26 cellular contexts compared by ENCODE assay signal in the genomic region with DNA sequence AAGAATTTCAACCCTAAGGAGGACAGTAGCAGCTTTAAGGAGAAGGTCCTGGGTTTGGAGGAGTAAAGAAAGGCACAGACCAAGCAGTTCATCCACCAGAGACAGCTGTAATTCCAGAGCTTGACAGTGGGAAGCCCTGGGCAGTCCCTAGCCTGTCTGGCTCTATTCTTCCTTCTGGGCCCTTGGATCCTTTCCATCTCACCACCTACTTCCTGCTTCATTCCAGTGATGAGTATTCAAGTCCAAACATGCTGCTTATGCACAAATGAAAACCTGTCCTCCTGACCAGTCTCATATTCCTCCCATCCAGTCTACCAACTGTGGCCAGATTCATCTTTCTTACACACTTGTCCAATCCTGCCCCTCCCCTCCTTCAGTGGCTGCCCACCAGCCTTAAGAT.
DNase-seq lines count a peak whose midpoint lies in the region; ATAC-seq, FAIRE-seq and TF ChIP-seq lines count a peak whose summit lies in the region.
"Had no signal": no experiment of that assay in that cellular context is flagged by ENCODE, and none has a peak within 500 bp of the region (broad histone marks: within the 10 kb centered on the region; RNA-seq: fewer than 3 reads in every experiment).

No MANE protein-coding gene starts in this region.

- H3K4me3 ChIP-seq in breast epithelium (no peak overlapping the region), astrocyte (ENCODE audit: insufficient read depth, low read depth, low read length) (no peak overlapping the region), foreskin fibroblast (ENCODE audit: low read depth in 1 of 2, low read length in 2 of 2) (no peak overlapping the region)
- H3K4me3 ChIP-seq: BLaER1, right lobe of liver had no signal

- FAIRE-seq in astrocyte (lab: Jason Lieb, UNC), result peak; percentile 59

- H4K20me1 ChIP-seq in astrocyte (ENCODE audit: insufficient read depth, low read length), result no peaks in the 10 kb centered on the region
- H4K20me1 ChIP-seq: BLaER1 had no signal

- H2AFZ ChIP-seq in astrocyte (ENCODE audit: low read depth, low read length), result no peak overlapping the region

- TF ChIP-seq CTCF in MCF 10A (IDR thresholded peaks at IDR 0.05; ENCODE audit: unreplicated experiment) (no peak), breast epithelium (IDR thresholded peaks at IDR 0.05) (no peak), astrocyte (IDR thresholded peaks at IDR 0.05; ENCODE audit: insufficient read depth, low read depth, low read length) (no peak), foreskin fibroblast (IDR thresholded peaks at IDR 0.05; ENCODE audit: low read depth, low read length) (no peak)

- H3K4me3 Mint-ChIP-seq in MCF 10A (ENCODE audit: unreplicated experiment), result no peak overlapping the region
- no peak overlapping the region for H3K4me3 Mint-ChIP-seq in astrocyte (ENCODE audit: unreplicated experiment)
- H3K4me3 Mint-ChIP-seq in activated CD4-positive, alpha-beta T cell treated with anti-CD3 and anti-CD28 coated beads, Interleukin-2, amount 10 ng/mL, durations not matched to agents 7 days and 5 days, result no peak overlapping the region
- H3K4me3 Mint-ChIP-seq: activated T-cell treated with anti-CD3 and anti-CD28 coated beads, Interleukin-2, amount 50 U/mL, for 24 hours; naive thymus-derived CD8-positive, alpha-beta T cell had no signal

- DNase-seq in MCF 10A (ENCODE audit: unreplicated experiment) (peak; percentile 71), breast epithelium (ENCODE audit: low spot score in 2 of 2) (no peak), astrocyte (ENCODE audit: low read depth) (no peak), foreskin fibroblast (peak; percentile 12 to 36), iPS-NIHi11 (ENCODE audit: low spot score) (no peak)
- DNase-seq in activated CD4-positive, alpha-beta T cell treated with anti-CD3 and anti-CD28 coated beads, Interleukin-2, amount 10 ng/mL, durations not matched to agents 7 days and 5 days, result no peak
- no peak for DNase-seq in stimulated activated CD4-positive, alpha-beta T cell treated with anti-CD3 and anti-CD28 coated beads, Interleukin-12 subunit alpha, Interleukin-12 subunit beta, amount 100 ng/mL, for 4 hours
- DNase-seq: activated CD4-positive, CD25-positive, alpha-beta regulatory T cell treated with anti-CD3 and anti-CD28 coated beads, Interleukin-2, amount 50 U/mL, for 72 hours; activated naive CD4-positive, alpha-beta T cell treated with Interleukin-2 at 50 U/mL for 16 hours; activated T-cell treated with anti-CD3 and anti-CD28 coated beads, Interleukin-2, amount 50 U/mL, for 24 hours; amniotic stem cell; cerebellar nuclear complex; COR-L47; glutamatergic neuron; HCEC 1CT; KBM-7; left cardiac atrium; naive thymus-derived CD8-positive, alpha-beta T cell; NCI-H146; NCI-H2171; right lobe of liver; stimulated activated CD8-positive, alpha-beta memory T cell treated with anti-CD3 and anti-CD28 coated beads, Interleukin-4, amount 100 ng/mL, for 48 hours; trophoblast cell had no signal

- no peaks in the 10 kb centered on the region for H3K9me3 ChIP-seq in breast epithelium
- H3K9me3 ChIP-seq in astrocyte (ENCODE audit: insufficient read depth, low read depth, low read length), result no peaks in the 10 kb centered on the region
- H3K9me3 ChIP-seq: BLaER1, right lobe of liver had no signal

- ATAC-seq in GM19023 (IDR thresholded peaks at IDR 0.05; ENCODE audit: unreplicated experiment), result no peak
- ATAC-seq: left cardiac atrium; naive thymus-derived CD8-positive, alpha-beta T cell; Right ventricle myocardium inferior had no signal

- peak overlapping the region; percentile 7 for H3K27ac Mint-ChIP-seq in MCF 10A (ENCODE audit: low read depth, unreplicated experiment)
- no peak overlapping the region for H3K27ac Mint-ChIP-seq in astrocyte (ENCODE audit: unreplicated experiment)
- H3K27ac Mint-ChIP-seq in activated CD4-positive, alpha-beta T cell treated with anti-CD3 and anti-CD28 coated beads, Interleukin-2, amount 10 ng/mL, durations not matched to agents 7 days and 5 days, result no peak overlapping the region
- H3K27ac Mint-ChIP-seq: activated T-cell treated with anti-CD3 and anti-CD28 coated beads, Interleukin-2, amount 50 U/mL, for 24 hours; naive thymus-derived CD8-positive, alpha-beta T cell had no signal

- H3K27me3 ChIP-seq in breast epithelium (no peaks in the 10 kb centered on the region), astrocyte (ENCODE audit: insufficient read depth, low read length) (no peaks in the 10 kb centered on the region)
- H3K27me3 ChIP-seq: BLaER1, right lobe of liver had no signal

- H3K4me2 ChIP-seq in astrocyte (ENCODE audit: low read length), result no peak overlapping the region
- H3K4me2 ChIP-seq: BLaER1 had no signal

- no peaks in the 10 kb centered on the region for H3K79me2 ChIP-seq in astrocyte (ENCODE audit: insufficient read depth, low read length)

- no peak for TF ChIP-seq POLR2A in breast epithelium (IDR thresholded peaks at IDR 0.05)

- CTCF ChIA-PET in MCF 10A (lab: Yijun Ruan, JAX), result no interaction called here
- CTCF ChIA-PET in activated CD4-positive, alpha-beta T cell treated with anti-CD3 and anti-CD28 coated beads, Interleukin-2, amount 10 ng/mL, durations not matched to agents 7 days and 5 days (lab: Charles Lee), result no interaction called here

- H3K4me1 ChIP-seq in breast epithelium (no peaks in the 10 kb centered on the region), astrocyte (ENCODE audit: insufficient read depth, low read length) (no peaks in the 10 kb centered on the region)
- H3K4me1 ChIP-seq: BLaER1, right lobe of liver had no signal

- POLR2A ChIA-PET in MCF 10A (lab: Yijun Ruan, JAX), result no interaction called here
- POLR2A ChIA-PET in activated CD4-positive, alpha-beta T cell treated with anti-CD3 and anti-CD28 coated beads, Interleukin-2, amount 10 ng/mL, durations not matched to agents 7 days and 5 days (lab: Charles Lee), result no interaction called here

- peaks cover 8% of the 10 kb centered on the region for H3K9me3 Mint-ChIP-seq in MCF 10A (ENCODE audit: unreplicated experiment)
- no peaks in the 10 kb centered on the region for H3K9me3 Mint-ChIP-seq in astrocyte (ENCODE audit: unreplicated experiment)
- no peaks in the 10 kb centered on the region for H3K9me3 Mint-ChIP-seq in activated CD4-positive, alpha-beta T cell treated with anti-CD3 and anti-CD28 coated beads, Interleukin-2, amount 10 ng/mL, durations not matched to agents 7 days and 5 days

- BruUV-seq in MCF 10A (replicated peaks; lab: Mats Ljungman, UMichigan), result no TSS peak

- intact Hi-C loops in MCF 10A (cut with micrococcal nuclease), result no loop called here
- intact Hi-C loops in breast epithelium (cut with DNase I; ENCODE audit: low total_unique reads), result no loop called here

- H3K9ac ChIP-seq in astrocyte (ENCODE audit: low read length), result no peak overlapping the region
- H3K9ac ChIP-seq: BLaER1 had no signal

- H3K27me3 Mint-ChIP-seq in MCF 10A (ENCODE audit: insufficient read depth, unreplicated experiment), result no peaks in the 10 kb centered on the region
- no peaks in the 10 kb centered on the region for H3K27me3 Mint-ChIP-seq in astrocyte (ENCODE audit: low read depth, unreplicated experiment)
- H3K27me3 Mint-ChIP-seq in activated CD4-positive, alpha-beta T cell treated with anti-CD3 and anti-CD28 coated beads, Interleukin-2, amount 10 ng/mL, durations not matched to agents 7 days and 5 days, result no peaks in the 10 kb centered on the region
- H3K27me3 Mint-ChIP-seq: activated T-cell treated with anti-CD3 and anti-CD28 coated beads, Interleukin-2, amount 50 U/mL, for 24 hours; naive thymus-derived CD8-positive, alpha-beta T cell had no signal

- H3K4me1 Mint-ChIP-seq in MCF 10A (ENCODE audit: insufficient read depth, unreplicated experiment) (peaks cover 7% of the 10 kb centered on the region), astrocyte (ENCODE audit: low read depth, unreplicated experiment) (no peaks in the 10 kb centered on the region)
- H3K4me1 Mint-ChIP-seq in activated CD4-positive, alpha-beta T cell treated with anti-CD3 and anti-CD28 coated beads, Interleukin-2, amount 10 ng/mL, durations not matched to agents 7 days and 5 days, result no peaks in the 10 kb centered on the region

- no peak overlapping the region for H3K27ac ChIP-seq in breast epithelium
- H3K27ac ChIP-seq in astrocyte (ENCODE audit: low read depth, low read length), result no peak overlapping the region
- H3K27ac ChIP-seq: BLaER1, right lobe of liver had no signal

- H3K36me3 Mint-ChIP-seq in MCF 10A (ENCODE audit: insufficient read depth, unreplicated experiment) (no peaks in the 10 kb centered on the region), astrocyte (ENCODE audit: low read depth, unreplicated experiment) (no peaks in the 10 kb centered on the region)
- no peaks in the 10 kb centered on the region for H3K36me3 Mint-ChIP-seq in activated CD4-positive, alpha-beta T cell treated with anti-CD3 and anti-CD28 coated beads, Interleukin-2, amount 10 ng/mL, durations not matched to agents 7 days and 5 days (ENCODE audit: low read depth)
- H3K36me3 Mint-ChIP-seq: naive thymus-derived CD8-positive, alpha-beta T cell had no signal

- H3K36me3 ChIP-seq in breast epithelium (no peaks in the 10 kb centered on the region), astrocyte (ENCODE audit: insufficient read depth, low read length) (no peaks in the 10 kb centered on the region)
- H3K36me3 ChIP-seq: BLaER1, right lobe of liver had no signal

Comparison
In these comparisons a context has a peak if more than half of its experiments do, and no peak if none do; other contexts are left out.
1. DNase-seq: peak in MCF 10A (single experiment) and foreskin fibroblast (2 of 2); none in breast epithelium (0 of 2), astrocyte (single experiment), activated CD4-positive, alpha-beta T cell treated with anti-CD3 and anti-CD28 coated beads, Interleukin-2, amount 10 ng/mL, durations not matched to agents 7 days and 5 days (single experiment), stimulated activated CD4-positive, alpha-beta T cell treated with anti-CD3 and anti-CD28 coated beads, Interleukin-12 subunit alpha, Interleukin-12 subunit beta, amount 100 ng/mL, for 4 hours (single experiment) and iPS-NIHi11 (single experiment).